In genomic region chr20:25011261-25011660, GRCh38 we compare ENCODE assay signal across 19 cellular contexts.
"Had no signal": no experiment of that assay in that cellular context is flagged by ENCODE, and none has a peak within 500 bp of the region (broad histone marks: within the 10 kb centered on the region; RNA-seq: fewer than 3 reads in every experiment).

No MANE protein-coding gene starts in this region.

- H3K9me3 Mint-ChIP-seq: activated B cell treated with CpG ODN at 0.5 μM for 24 hours; activated CD4-positive, alpha-beta T cell treated with anti-CD3 and anti-CD28 coated beads, Interleukin-2, amount 10 ng/mL, durations not matched to agents 24 days and 14 days; activated naive CD8-positive, alpha-beta T cell treated with anti-CD3 and anti-CD28 coated beads, Interleukin-2, amount 50 U/mL, for 24 hours; activated T-helper 1 cell treated with anti-CD3 and anti-CD28 coated beads, Interleukin-12 subunit alpha, Interleukin-12 subunit beta, Interleukin-2, Interleukin-4 antibody, amounts not matched to agents 30 ng/mL and 10 ng/mL and 1 ng/mL, durations not matched to agents 14 hours and 24 hours and 36 hours; central memory CD8-positive, alpha-beta T cell; memory B cell; naive B cell; neural progenitor cell; T-helper 2 cell treated with Interferon-gamma antibody and Interleukin-4, amounts not matched to agents 5 μg/mL and 100 μg/mL, for 36 hours had no signal

- H3K27ac Mint-ChIP-seq: activated B cell treated with CpG ODN at 0.5 μM for 24 hours; activated CD4-positive, alpha-beta T cell treated with anti-CD3 and anti-CD28 coated beads, Interleukin-2, amount 10 ng/mL, durations not matched to agents 24 days and 14 days; activated naive CD8-positive, alpha-beta T cell treated with anti-CD3 and anti-CD28 coated beads, Interleukin-2, amount 50 U/mL, for 24 hours; activated T-helper 1 cell treated with anti-CD3 and anti-CD28 coated beads, Interleukin-12 subunit alpha, Interleukin-12 subunit beta, Interleukin-2, Interleukin-4 antibody, amounts not matched to agents 30 ng/mL and 10 ng/mL and 1 ng/mL, durations not matched to agents 14 hours and 24 hours and 36 hours; memory B cell; neural progenitor cell; T-helper 2 cell treated with Interferon-gamma antibody and Interleukin-4, amounts not matched to agents 5 μg/mL and 100 μg/mL, for 36 hours had no signal

- ATAC-seq: activated naive CD8-positive, alpha-beta T cell treated with anti-CD3 and anti-CD28 coated beads, Interleukin-2, amount 50 U/mL, for 24 hours; mucosa of descending colon; right cardiac atrium had no signal

- H3K4me3 Mint-ChIP-seq: activated B cell treated with CpG ODN at 0.5 μM for 24 hours; activated CD4-positive, alpha-beta T cell treated with anti-CD3 and anti-CD28 coated beads, Interleukin-2, amount 10 ng/mL, durations not matched to agents 24 days and 14 days; activated naive CD8-positive, alpha-beta T cell treated with anti-CD3 and anti-CD28 coated beads, Interleukin-2, amount 50 U/mL, for 24 hours; activated T-helper 1 cell treated with anti-CD3 and anti-CD28 coated beads, Interleukin-12 subunit alpha, Interleukin-12 subunit beta, Interleukin-2, Interleukin-4 antibody, amounts not matched to agents 30 ng/mL and 10 ng/mL and 1 ng/mL, durations not matched to agents 14 hours and 24 hours and 36 hours; central memory CD8-positive, alpha-beta T cell; memory B cell; neural progenitor cell; T-helper 2 cell treated with Interferon-gamma antibody and Interleukin-4, amounts not matched to agents 5 μg/mL and 100 μg/mL, for 36 hours had no signal

- DNase-seq: activated B cell treated with CpG ODN at 0.5 μM for 24 hours; activated CD4-positive, alpha-beta T cell treated with anti-CD3 and anti-CD28 coated beads, Interleukin-2, amount 10 ng/mL, durations not matched to agents 24 days and 14 days; activated naive CD4-positive, alpha-beta T cell treated with Interleukin-2 at 50 U/mL for 16 hours; activated naive CD8-positive, alpha-beta T cell treated with anti-CD3 and anti-CD28 coated beads, Interleukin-2, amount 50 U/mL, for 24 hours; brain microvascular endothelial cell; cortex of kidney; mucosa of descending colon; naive B cell; right cardiac atrium; small intestine; stimulated activated CD4-positive, alpha-beta T cell treated with anti-CD3 and anti-CD28 coated beads, Interleukin-4, amount 100 ng/mL, for 1 hour had no signal

- H3K27ac ChIP-seq: brain microvascular endothelial cell, neural progenitor cell, SK-N-MC, stomach had no signal

- H3K4me1 Mint-ChIP-seq: activated CD4-positive, alpha-beta T cell treated with anti-CD3 and anti-CD28 coated beads, Interleukin-2, amount 10 ng/mL, durations not matched to agents 24 days and 14 days; activated naive CD8-positive, alpha-beta T cell treated with anti-CD3 and anti-CD28 coated beads, Interleukin-2, amount 50 U/mL, for 24 hours; central memory CD8-positive, alpha-beta T cell; neural progenitor cell had no signal

- H3K36me3 ChIP-seq: brain microvascular endothelial cell, neural progenitor cell had no signal

- H3K4me1 ChIP-seq: neural progenitor cell had no signal

- H3K36me3 Mint-ChIP-seq: neural progenitor cell had no signal

- H3K9me3 ChIP-seq: mucosa of descending colon, prostate gland, stomach had no signal

- H3K4me3 ChIP-seq: mucosa of descending colon, neural progenitor cell, prostate gland, SK-N-MC, stomach had no signal

- H3K27me3 ChIP-seq: brain microvascular endothelial cell, neural progenitor cell, stomach had no signal
